9 cellular contexts compared by ENCODE assay signal in genomic region chr9:21096172-21096900, GRCh38. TPM values are rescaled to one million over a fixed set of nuclear protein-coding genes. Genes with fewer than 3 reads are reported as not detected.
A peak's percentile ranks its signal among the peaks of the same experiment; 100 is the strongest.
DNase-seq lines count a peak whose midpoint lies in the region; ATAC-seq and TF ChIP-seq lines count a peak whose summit lies in the region.
"Had no signal": no experiment of that assay in that cellular context is flagged by ENCODE, and none has a peak within 500 bp of the region (broad histone marks: within the 10 kb centered on the region; RNA-seq: fewer than 3 reads in every experiment).

No MANE protein-coding gene starts in this region.

- no peak overlapping the region for H3K27ac Mint-ChIP-seq in H9

- H3K27ac ChIP-seq in H9 (ENCODE audit: insufficient read length, low read depth, low read length) = no peak overlapping the region

- H2BK15ac ChIP-seq in H9 (ENCODE audit: low read depth, low read length) = no peak overlapping the region

- WGBS in H9 (ENCODE audit: extremely low coverage, insufficient read length, low lambda C conversion rate) = no CpG with 5 or more reads among the region's 6 CpGs

- H2BK120ac ChIP-seq in H9 (ENCODE audit: low read depth, low read length, poor library complexity, severe bottlenecking) = no peak overlapping the region

- H3K4me1 Mint-ChIP-seq in H9 = 0 out of 4 replicates have a peak, but pooled peaks cover 0 to 6% of the 10 kb centered on the region in 2 experiments

- H4K91ac ChIP-seq in H9 (ENCODE audit: insufficient read length, low read depth, low read length) = no peak overlapping the region

- no peak overlapping the region for H2BK12ac ChIP-seq in H9 (ENCODE audit: insufficient read length, low read depth, low read length)

- H3K4me1 ChIP-seq in H9 (ENCODE audit: insufficient read depth, low read length) = no peaks in the 10 kb centered on the region; the same call in 1 of the 2 replicates

- H2BK5ac ChIP-seq in H9 (ENCODE audit: insufficient read length, low read length) = no peak overlapping the region

- no peak overlapping the region for H3T11ph ChIP-seq in H9 (ENCODE audit: low read length)

- ATAC-seq in GM19468 (IDR thresholded peaks at IDR 0.05; ENCODE audit: extremely low read depth, unreplicated experiment) (peak; percentile 64), HG03571 (IDR thresholded peaks at IDR 0.05; ENCODE audit: unreplicated experiment) (peak; percentile 78), sciatic nerve (peak; percentile 85)

- no peaks in the 10 kb centered on the region for H3K9me3 ChIP-seq in H9 (ENCODE audit: control insufficient read depth, low read depth, low read length)

- H3K23ac ChIP-seq in H9 (ENCODE audit: insufficient read length, low read depth, low read length) = no peak overlapping the region

- no peak overlapping the region for H3K4me3 Mint-ChIP-seq in H9

- H3K36me3 Mint-ChIP-seq in H9 (ENCODE audit: insufficient read depth in 1 of 3, low read depth in 3 of 3) = no peaks in the 10 kb centered on the region

- no peaks in the 10 kb centered on the region for H3K79me2 ChIP-seq in H9 (ENCODE audit: insufficient read depth, low read length)

- H3K14ac ChIP-seq in H9 (ENCODE audit: insufficient read depth, low read length) = no peak overlapping the region

- no peak overlapping the region for H3K4ac ChIP-seq in H9 (ENCODE audit: low read depth, low read length)

- H3K56ac ChIP-seq in H9 (ENCODE audit: insufficient read length, low read depth, low read length) = no peak overlapping the region

- H3K9ac ChIP-seq in H9 (ENCODE audit: extremely low read depth, insufficient read length, low read length) = no peak overlapping the region

- H2BK20ac ChIP-seq in H9 (ENCODE audit: low read depth, low read length, poor library complexity, severe bottlenecking) = no peak overlapping the region

- H4K5ac ChIP-seq in H9 (ENCODE audit: insufficient read length, low read depth, low read length) = no peak overlapping the region

- no peaks in the 10 kb centered on the region for H3K23me2 ChIP-seq in H9 (ENCODE audit: insufficient read length, low read depth, low read length, poor library complexity, severe bottlenecking)

- TF ChIP-seq CTCF in fibroblast of mammary gland (conservative IDR thresholded peaks at IDR 0.05; ENCODE audit: control insufficient read depth, insufficient read depth, low read depth, low read length) (no peak), H9 (conservative IDR thresholded peaks at IDR 0.05) (no peak)

- no peak overlapping the region for H2AFZ ChIP-seq in H9 (ENCODE audit: low read length)

- H3K79me1 ChIP-seq in H9 (ENCODE audit: insufficient read depth, low read depth, low read length, poor library complexity, severe bottlenecking) = no peaks in the 10 kb centered on the region

- H3K27me3 Mint-ChIP-seq in H9 (ENCODE audit: low read depth) = no peaks in the 10 kb centered on the region; the same call in 1 of the 2 replicates

- H2AK5ac ChIP-seq in H9 (ENCODE audit: insufficient read length, low read length) = no peak overlapping the region

- H3K27me3 ChIP-seq in H9 (ENCODE audit: insufficient read depth, low read length) = no peaks in the 10 kb centered on the region; the same call in 1 of the 2 replicates

- no peak overlapping the region for H4K8ac ChIP-seq in H9 (replicated peaks; ENCODE audit: insufficient read length, low read depth, low read length)

- no peaks in the 10 kb centered on the region for H4K20me1 ChIP-seq in H9 (ENCODE audit: control insufficient read depth, insufficient read depth, insufficient read length)

- H3K4me2 ChIP-seq in H9 (ENCODE audit: insufficient read depth, insufficient read length, low read length) = no peak overlapping the region

- DNase-seq in DMS53 treated with DMSO at 0.1 percent for 48 hours (lab: John Stamatoyannopoulos, UW; ENCODE audit: unreplicated experiment) (peak; percentile 16), fibroblast of mammary gland (ENCODE audit: low read depth) (peak; percentile 66), sciatic nerve (ENCODE audit: low spot score) (no peak), NCI-H526 treated with DMSO at 0.1 percent for 48 hours (lab: John Stamatoyannopoulos, UW) (no peak), H9 (no peak)
- DNase-seq in activated CD4-positive, alpha-beta T cell treated with anti-CD3 and anti-CD28 coated beads for 4 hours = peak; percentile 20 to 32

- intact Hi-C loops in sciatic nerve (cut with DNase I) = no loop called here

- no peak overlapping the region for H3K18ac ChIP-seq in H9 (ENCODE audit: insufficient read length, low read depth, low read length)

- H3K9me3 Mint-ChIP-seq in H9 = no peaks in the 10 kb centered on the region

- H3K4me3 ChIP-seq in fibroblast of mammary gland (ENCODE audit: control insufficient read depth, low read depth, low read length) = no peak overlapping the region

RNA-seq across cellular contexts. Expression of gene IFNB1, which starts 18.6 kb away (rescaled TPM):
- total RNA-seq in sciatic nerve (not detected), H9 (2021) (not detected in 2 replicates)
- total RNA-seq: T-helper 2 cell treated with Interferon-gamma antibody and Interleukin-4, amounts not matched to agents 100 ng/mL and 5 ng/mL, for 36 hours had no signal

RNA-seq across cellular contexts. Expression of gene IFNW1, which starts 45.3 kb away (rescaled TPM):
- total RNA-seq in sciatic nerve (not detected), H9 (2021) (not detected in 2 replicates)
- total RNA-seq: T-helper 2 cell treated with Interferon-gamma antibody and Interleukin-4, amounts not matched to agents 100 ng/mL and 5 ng/mL, for 36 hours had no signal

Comparison
In these comparisons a context has a peak if more than half of its experiments do, and no peak if none do; other contexts are left out.
1. DNase-seq: peak in DMS53 treated with DMSO at 0.1 percent for 48 hours (single experiment), activated CD4-positive, alpha-beta T cell treated with anti-CD3 and anti-CD28 coated beads for 4 hours (2 of 2) and fibroblast of mammary gland (single experiment); none in sciatic nerve (single experiment), NCI-H526 treated with DMSO at 0.1 percent for 48 hours (single experiment) and H9 (single experiment).
2. Peak in every context shown above with its lines, with median percentiles within 50 percentile points of each other: ATAC-seq.